8 cellular contexts compared by ENCODE assay signal in genomic region chr19:43639507-43640423, GRCh38. TPM values are rescaled to one million over a fixed set of nuclear protein-coding genes. Genes with fewer than 3 reads are reported as not detected.
DNase-seq lines count a peak whose midpoint lies in the region; ATAC-seq and TF ChIP-seq lines count a peak whose summit lies in the region.

Gene CADM4, minus strand, starts transcription at chr19:43639850. Its CDS starts 60 bp downstream, at chr19:43639790.

- no peak within 1 kb of the TSS for H3K27ac ChIP-seq in DND-41 (ENCODE audit: low read length)
- H3K27ac ChIP-seq in upper lobe of right lung = no peak within 1 kb of the TSS

- no peaks in the 10 kb centered on the region for H3K36me3 ChIP-seq in DND-41 (ENCODE audit: insufficient read depth, low read length)
- H3K36me3 ChIP-seq in neuron (ENCODE audit: insufficient read depth, low read length) = no peaks in the 10 kb centered on the region
- no peaks in the 10 kb centered on the region for H3K36me3 ChIP-seq in upper lobe of right lung

- peak within 1 kb of the TSS; percentile 20 to 59; a peak in 3 of 4 replicates for H3K4me3 ChIP-seq in DND-41 (ENCODE audit: low read depth in 1 of 2, low read length in 2 of 2)
- H3K4me3 ChIP-seq in fibroblast of villous mesenchyme (ENCODE audit: low read depth, low read length) = peak within 1 kb of the TSS; percentile 62
- peak within 1 kb of the TSS; percentile 92 for H3K4me3 ChIP-seq in neuron (ENCODE audit: low read length)
- H3K4me3 ChIP-seq in upper lobe of right lung = peak within 1 kb of the TSS; percentile 49

- no peaks in the 10 kb centered on the region for H3K9me3 ChIP-seq in DND-41 (ENCODE audit: insufficient read depth, low read length, severe bottlenecking)
- H3K9me3 ChIP-seq in neuron (ENCODE audit: low read length) = no peaks in the 10 kb centered on the region
- no peaks in the 10 kb centered on the region for H3K9me3 ChIP-seq in upper lobe of right lung

- intact Hi-C loops in activated T-helper 2 cell treated with anti-CD3 and anti-CD28 coated beads, Interferon-gamma antibody, Interleukin-2, Interleukin-4, amounts not matched to agents 10 μg/mL and 5 μg/mL and 100 μg/mL, durations not matched to agents 14 hours and 24 hours and 36 hours (cut with micrococcal nuclease) = no loop called here
- intact Hi-C loops in upper lobe of right lung (cut with DNase I) = no loop called here

- peak within 1 kb of the TSS; percentile 79 for H3K4me3 Mint-ChIP-seq in activated T-helper 2 cell treated with anti-CD3 and anti-CD28 coated beads, Interferon-gamma antibody, Interleukin-2, Interleukin-4, amounts not matched to agents 10 μg/mL and 5 μg/mL and 100 μg/mL, durations not matched to agents 14 hours and 24 hours and 36 hours (ENCODE audit: low read depth)

- H3K9me3 Mint-ChIP-seq in activated T-helper 2 cell treated with anti-CD3 and anti-CD28 coated beads, Interferon-gamma antibody, Interleukin-2, Interleukin-4, amounts not matched to agents 10 μg/mL and 5 μg/mL and 100 μg/mL, durations not matched to agents 14 hours and 24 hours and 36 hours = no peaks in the 10 kb centered on the region

- H3K27me3 Mint-ChIP-seq in activated T-helper 2 cell treated with anti-CD3 and anti-CD28 coated beads, Interferon-gamma antibody, Interleukin-2, Interleukin-4, amounts not matched to agents 10 μg/mL and 5 μg/mL and 100 μg/mL, durations not matched to agents 14 hours and 24 hours and 36 hours (ENCODE audit: low read depth) = peaks cover 45% of the 10 kb centered on the region

- H3K27me3 ChIP-seq in DND-41 (ENCODE audit: insufficient read depth, low read length, poor library complexity) (peaks cover 22% of the 10 kb centered on the region), neuron (ENCODE audit: insufficient read depth, low read length) (no peaks in the 10 kb centered on the region), upper lobe of right lung (peaks cover 4% of the 10 kb centered on the region)

- peak within 1 kb of the TSS; percentile 87 for H3K4me2 ChIP-seq in DND-41 (ENCODE audit: insufficient read depth, low read length)

- no peaks in the 10 kb centered on the region for H3K36me3 Mint-ChIP-seq in activated T-helper 2 cell treated with anti-CD3 and anti-CD28 coated beads, Interferon-gamma antibody, Interleukin-2, Interleukin-4, amounts not matched to agents 10 μg/mL and 5 μg/mL and 100 μg/mL, durations not matched to agents 14 hours and 24 hours and 36 hours (ENCODE audit: low read depth)

- H4K20me1 ChIP-seq in DND-41 (ENCODE audit: insufficient read depth, low read length) = peaks cover 5% of the 10 kb centered on the region; the same call in 1 of the 2 replicates

- DNase-seq in DND-41 (peak; percentile 56), NCI-H526 (lab: John Stamatoyannopoulos, UW) (peak; percentile 17 to 73), fibroblast of villous mesenchyme (ENCODE audit: low read depth) (no peak), upper lobe of right lung (peak; percentile 75), GM19240 (ENCODE audit: insufficient read length, low spot score) (no peak)
- DNase-seq in activated T-helper 2 cell treated with anti-CD3 and anti-CD28 coated beads, Interferon-gamma antibody, Interleukin-2, Interleukin-4, amounts not matched to agents 10 μg/mL and 5 μg/mL and 100 μg/mL, durations not matched to agents 14 hours and 24 hours and 36 hours (ENCODE audit: low spot score) = peak; percentile 30

- ATAC-seq in DND-41 (ENCODE audit: insufficient read depth, low read depth) (peak; percentile 76), upper lobe of right lung (peak; percentile 81), GM21786 (IDR thresholded peaks at IDR 0.05; ENCODE audit: unreplicated experiment) (no peak)

- peak within 1 kb of the TSS; percentile 55 for H3K9ac ChIP-seq in DND-41 (ENCODE audit: low read depth, low read length)

- H2AFZ ChIP-seq in DND-41 (ENCODE audit: low read depth, low read length) (peak within 1 kb of the TSS; percentile 66), neuron (ENCODE audit: low read depth, low read length) (peak within 1 kb of the TSS; percentile 86)

- peak within 1 kb of the TSS; percentile 7 for H3K27ac Mint-ChIP-seq in activated T-helper 2 cell treated with anti-CD3 and anti-CD28 coated beads, Interferon-gamma antibody, Interleukin-2, Interleukin-4, amounts not matched to agents 10 μg/mL and 5 μg/mL and 100 μg/mL, durations not matched to agents 14 hours and 24 hours and 36 hours

- H3K4me1 ChIP-seq in DND-41 (ENCODE audit: insufficient read depth, low read length) (peaks cover 20% of the 10 kb centered on the region), neuron (ENCODE audit: insufficient read depth, low read length) (peaks cover 44% of the 10 kb centered on the region), upper lobe of right lung (no peaks in the 10 kb centered on the region)

- H3K79me2 ChIP-seq in DND-41 (ENCODE audit: insufficient read depth, low read length) = no peaks in the 10 kb centered on the region

- peaks cover 8% of the 10 kb centered on the region for H3K4me1 Mint-ChIP-seq in activated T-helper 2 cell treated with anti-CD3 and anti-CD28 coated beads, Interferon-gamma antibody, Interleukin-2, Interleukin-4, amounts not matched to agents 10 μg/mL and 5 μg/mL and 100 μg/mL, durations not matched to agents 14 hours and 24 hours and 36 hours (ENCODE audit: low read depth)

- TF ChIP-seq CTCF in DND-41 (IDR thresholded peaks at IDR 0.05; ENCODE audit: borderline replicate concordance, extremely low read depth, low read length, poor library complexity, severe bottlenecking) = no peak
- TF ChIP-seq CTCF in fibroblast of villous mesenchyme (IDR thresholded peaks at IDR 0.05; ENCODE audit: insufficient read depth, low read depth, low read length) = no peak
- TF ChIP-seq CTCF in upper lobe of right lung (IDR thresholded peaks at IDR 0.05) = no peak

RNA-seq across cellular contexts. Expression of gene CADM4, which starts in this region (rescaled TPM):
- 0.39 and 0.44 TPM in 2 replicates for total RNA-seq in activated T-helper 2 cell treated with anti-CD3 and anti-CD28 coated beads, Interferon-gamma antibody, Interleukin-2, Interleukin-4, amounts not matched to agents 10 μg/mL and 5 μg/mL and 100 μg/mL, durations not matched to agents 14 hours and 24 hours and 36 hours
- total RNA-seq in fibroblast of villous mesenchyme (7.7 and 22.0 TPM in 2 replicates), upper lobe of right lung (8.7 TPM)

Comparison
In these comparisons a context has a peak if more than half of its experiments do, and no peak if none do; other contexts are left out.
1. Peak in DNase-seq in activated T-helper 2 cell treated with anti-CD3 and anti-CD28 coated beads, Interferon-gamma antibody, Interleukin-2, Interleukin-4, amounts not matched to agents 10 μg/mL and 5 μg/mL and 100 μg/mL, durations not matched to agents 14 hours and 24 hours and 36 hours; RNA of the gene not detected or under 1 TPM.
2. DNase-seq: peak in DND-41 (single experiment), NCI-H526 (2 of 2) and upper lobe of right lung (single experiment); none in fibroblast of villous mesenchyme (single experiment) and GM19240 (single experiment).
3. H3K4me3 ChIP-seq: peak in every context shown above with its lines; median percentile 92 in neuron; 62 in fibroblast of villous mesenchyme; 49 in upper lobe of right lung; 40 in DND-41.